Comparison of ENCODE assay signal across 8 cellular contexts in genomic region chr2:218897394-218898108, GRCh38. TPM values are rescaled to one million over a fixed set of nuclear protein-coding genes. Genes with fewer than 3 reads are reported as not detected.
DNase-seq lines count a peak whose midpoint lies in the region; ATAC-seq and TF ChIP-seq lines count a peak whose summit lies in the region.

No MANE protein-coding gene starts in this region.

- H3K9me2 ChIP-seq in HCT116 (ENCODE audit: insufficient read depth): no peaks in the 10 kb centered on the region

- H3K9ac ChIP-seq in DND-41 (ENCODE audit: low read depth, low read length): no peak overlapping the region
- peak overlapping the region; percentile 82 for H3K9ac ChIP-seq in HCT116 (ENCODE audit: low read length)

- no peak overlapping the region for H3K27ac ChIP-seq in DND-41 (ENCODE audit: low read length)
- peak overlapping the region; percentile 92 for H3K27ac ChIP-seq in HCT116 (ENCODE audit: low read depth, low read length)

- H3K36me3 Mint-ChIP-seq in activated T-cell treated with anti-CD3 and anti-CD28 coated beads, Interleukin-2, amount 50 U/mL, for 4 hours (ENCODE audit: insufficient read depth): no peaks in the 10 kb centered on the region
- no peaks in the 10 kb centered on the region for H3K36me3 Mint-ChIP-seq in mesothelial cell of epicardium

- intact Hi-C loops in HCT116 (cut with micrococcal nuclease): loop anchor here (1.0 kb wide), 2 partner anchors 21 to 44 kb away; no protein-coding TSS in a partner anchor

- CTCF ChIA-PET in HCT116 (lab: Charles Lee): interaction anchor here (0.8 to 10.3 kb wide), 21 partner anchors 10 to 349 kb away, joined by 3 to 278 read pairs (median 6); partner anchors contain the start of genes CDK5R2, RNF25, STK36 and TTLL4

- H3K36me3 ChIP-seq in DND-41 (ENCODE audit: insufficient read depth, low read length): no peaks in the 10 kb centered on the region
- no peaks in the 10 kb centered on the region for H3K36me3 ChIP-seq in HCT116 (ENCODE audit: control insufficient read depth in 1 of 2, insufficient read depth in 2 of 2, low read length in 2 of 2)

- no peaks in the 10 kb centered on the region for H3K9me3 ChIP-seq in DND-41 (ENCODE audit: insufficient read depth, low read length, severe bottlenecking)
- no peaks in the 10 kb centered on the region for H3K9me3 ChIP-seq in HCT116 (ENCODE audit: control insufficient read depth in 1 of 2, insufficient read depth in 1 of 2, low read depth in 1 of 2, low read length in 2 of 2)

- DNase-seq in DND-41: no peak
- DNase-seq in HCT116 (ENCODE audit: low read depth, low spot score): no peak
- no peak for DNase-seq in activated T-cell treated with anti-CD3 and anti-CD28 coated beads, Interleukin-2, amount 50 U/mL, for 4 hours
- no peak for DNase-seq in mesothelial cell of epicardium (ENCODE audit: low spot score in 2 of 2, unreplicated experiment in 2 of 2)
- DNase-seq in DMS79 (lab: John Stamatoyannopoulos, UW): no peak
- DNase-seq in cerebellum (ENCODE audit: low spot score): no peak
- DNase-seq in medulla oblongata (ENCODE audit: extremely low spot score): no peak

- H3K79me2 ChIP-seq in DND-41 (ENCODE audit: insufficient read depth, low read length): no peaks in the 10 kb centered on the region
- H3K79me2 ChIP-seq in HCT116 (ENCODE audit: insufficient read depth, low read length): no peaks in the 10 kb centered on the region; the same call in 1 of the 2 replicates

- no peaks in the 10 kb centered on the region for H3K9me3 Mint-ChIP-seq in activated T-cell treated with anti-CD3 and anti-CD28 coated beads, Interleukin-2, amount 50 U/mL, for 4 hours
- peaks cover 4% of the 10 kb centered on the region for H3K9me3 Mint-ChIP-seq in mesothelial cell of epicardium

- H3K4me3 Mint-ChIP-seq in activated T-cell treated with anti-CD3 and anti-CD28 coated beads, Interleukin-2, amount 50 U/mL, for 4 hours: peak overlapping the region; percentile 45
- H3K4me3 Mint-ChIP-seq in mesothelial cell of epicardium: peak overlapping the region; percentile 29

- H3K4me1 Mint-ChIP-seq in activated T-cell treated with anti-CD3 and anti-CD28 coated beads, Interleukin-2, amount 50 U/mL, for 4 hours (ENCODE audit: low read depth): peaks cover 49% of the 10 kb centered on the region
- H3K4me1 Mint-ChIP-seq in mesothelial cell of epicardium: peaks cover 43% of the 10 kb centered on the region

- peaks cover 22% of the 10 kb centered on the region for H3K27me3 Mint-ChIP-seq in activated T-cell treated with anti-CD3 and anti-CD28 coated beads, Interleukin-2, amount 50 U/mL, for 4 hours (ENCODE audit: low read depth)
- peaks cover 73% of the 10 kb centered on the region for H3K27me3 Mint-ChIP-seq in mesothelial cell of epicardium (ENCODE audit: low read depth)

- no peak for TF ChIP-seq POLR2A in HCT116 (IDR thresholded peaks at IDR 0.05; ENCODE audit: borderline replicate concordance, extremely low read depth, insufficient read depth, insufficient read length)

- ATAC-seq in DND-41 (ENCODE audit: insufficient read depth, low read depth) (no peak), HCT116 (no peak), HG03439 (IDR thresholded peaks at IDR 0.05; ENCODE audit: unreplicated experiment) (no peak)
- no peak for ATAC-seq in activated T-cell treated with anti-CD3 and anti-CD28 coated beads, Interleukin-2, amount 50 U/mL, for 4 hours

- H3K4me3 ChIP-seq in DND-41 (ENCODE audit: low read depth in 1 of 2, low read length in 2 of 2): no peak overlapping the region
- peak overlapping the region; percentile 37 to 76 for H3K4me3 ChIP-seq in HCT116 (replicated peaks in 1 of 2; ENCODE audit: low read depth in 1 of 2, low read length in 2 of 2)

- no peak overlapping the region for H2AFZ ChIP-seq in DND-41 (ENCODE audit: low read depth, low read length)
- no peak overlapping the region for H2AFZ ChIP-seq in HCT116 (ENCODE audit: low read depth, low read length, poor library complexity, severe bottlenecking)

- H3K4me2 ChIP-seq in DND-41 (ENCODE audit: insufficient read depth, low read length): peak overlapping the region; percentile 34
- H3K4me2 ChIP-seq in HCT116 (ENCODE audit: low read length): peak overlapping the region; percentile 92

- POLR2A ChIA-PET in HCT116 (lab: Charles Lee): interaction anchor here (0.6 to 1.7 kb wide), 5 partner anchors 9 to 624 kb away, joined by 3 to 6 read pairs (median 4); no protein-coding TSS in a partner anchor

- TF ChIP-seq RAD21 in HCT116 (IDR thresholded peaks at IDR 0.05; ENCODE audit: low read depth): no peak

- TF ChIP-seq CTCF in DND-41 (IDR thresholded peaks at IDR 0.05; ENCODE audit: borderline replicate concordance, extremely low read depth, low read length, poor library complexity, severe bottlenecking) (no peak), HCT116 (IDR thresholded peaks at IDR 0.05 in 2 of 3, conservative IDR thresholded peaks at IDR 0.05 in 1 of 3; ENCODE audit: borderline replicate concordance in 1 of 3, insufficient read depth in 1 of 3, low read depth in 2 of 3, low read length in 2 of 3) (no peak), mesothelial cell of epicardium (IDR thresholded peaks at IDR 0.05; ENCODE audit: unreplicated experiment) (no peak)

- RAD21 ChIA-PET in HCT116 (lab: Charles Lee; ENCODE audit: low non-redundant PET in 1 of 2, low total read pairs in 2 of 2, uncharacterized antibody in 2 of 2, unreplicated experiment in 2 of 2): interaction anchor here (1.3 to 2.8 kb wide), 3 partner anchors 20 to 44 kb away, joined by 5 to 48 read pairs (median 30); no protein-coding TSS in a partner anchor

- H3K27me3 ChIP-seq in DND-41 (ENCODE audit: insufficient read depth, low read length, poor library complexity) (peaks cover 61% of the 10 kb centered on the region), HCT116 (ENCODE audit: insufficient read depth, low read length) (no peaks in the 10 kb centered on the region)

- H3K27ac Mint-ChIP-seq in mesothelial cell of epicardium: peak overlapping the region; percentile 91

- no TSS peak for BruUV-seq in HCT116 (replicated peaks; lab: Mats Ljungman, UMichigan)

- H3K4me1 ChIP-seq in DND-41 (ENCODE audit: insufficient read depth, low read length): peaks cover 38% of the 10 kb centered on the region
- peaks cover 52 to 68% of the 10 kb centered on the region in 2 experiments for H3K4me1 ChIP-seq in HCT116 (ENCODE audit: control insufficient read depth in 1 of 2, insufficient read depth in 2 of 2, low read length in 2 of 2)

- H4K20me1 ChIP-seq in DND-41 (ENCODE audit: insufficient read depth, low read length) (peaks cover 47% of the 10 kb centered on the region), HCT116 (ENCODE audit: insufficient read depth) (no peaks in the 10 kb centered on the region)

TF ChIP-seq in HCT116, 20 proteins besides CTCF, POLR2A, EP300 and RAD21:
- TF ChIP-seq SP1 (IDR thresholded peaks at IDR 0.05; ENCODE audit: low read depth): no peak
- TF ChIP-seq JUND (IDR thresholded peaks at IDR 0.05): no peak
- no peak for TF ChIP-seq ATF3 (IDR thresholded peaks at IDR 0.05)
- TF ChIP-seq EZH2 (IDR thresholded peaks at IDR 0.05): no peak
- no peak for TF ChIP-seq MAX (IDR thresholded peaks at IDR 0.05)

RNA-seq across cellular contexts. Expression of gene WNT10A, which starts 16.9 kb away (rescaled TPM):
- total RNA-seq in HCT116 (2021; ENCODE audit: unreplicated experiment): 1.5 TPM
- 0.66 and 1.0 TPM in 2 replicates for polyA plus RNA-seq in HCT116 (2012)
- total RNA-seq in activated T-cell treated with anti-CD3 and anti-CD28 coated beads, Interleukin-2, amount 50 U/mL, for 4 hours: 1 to 10 TPM; 1.4 to 2.7 (median 2.3) TPM
- 50.7 to 53.2 TPM (median 51.8 TPM) in 3 replicates for total RNA-seq in mesothelial cell of epicardium
- 0.27 TPM for total RNA-seq in cerebellum

RNA-seq across cellular contexts. Expression of gene WNT6, which starts 37.9 kb away (rescaled TPM):
- total RNA-seq in HCT116 (2021; ENCODE audit: unreplicated experiment) (1.4 TPM), mesothelial cell of epicardium (106 to 118 TPM (median 115 TPM) in 3 replicates), cerebellum (not detected)
- 2.2 and 2.4 TPM in 2 replicates for polyA plus RNA-seq in HCT116 (2012)
- total RNA-seq in activated T-cell treated with anti-CD3 and anti-CD28 coated beads, Interleukin-2, amount 50 U/mL, for 4 hours: under 1 TPM in 1 of 3 donors, not detected in 2; 0.11 TPM

Comparison
In these comparisons a context has a peak if more than half of its experiments do, and no peak if none do; other contexts are left out.
1. H3K4me3 ChIP-seq: peak in HCT116 (2 of 2); none in DND-41 (0 of 2).
2. RNA of gene WNT10A, which starts 16.9 kb away (total RNA-seq): 50.7 to 53.2 TPM in mesothelial cell of epicardium; 1.4 to 2.7 TPM in activated T-cell treated with anti-CD3 and anti-CD28 coated beads, Interleukin-2, amount 50 U/mL, for 4 hours, 1.5 TPM in HCT116 (single experiment) and 0.27 TPM in cerebellum (single experiment); every median in the first group is over 10 times any median in the second.
3. RNA of gene WNT6, which starts 37.9 kb away (total RNA-seq): 106 to 118 TPM in mesothelial cell of epicardium; 1.4 TPM in HCT116 (single experiment), 0.11 TPM in activated T-cell treated with anti-CD3 and anti-CD28 coated beads, Interleukin-2, amount 50 U/mL, for 4 hours and not detected in cerebellum (single experiment); every median in the first group is over 10 times any median in the second.